30 cellular contexts compared by ENCODE assay signal in the genomic region with DNA sequence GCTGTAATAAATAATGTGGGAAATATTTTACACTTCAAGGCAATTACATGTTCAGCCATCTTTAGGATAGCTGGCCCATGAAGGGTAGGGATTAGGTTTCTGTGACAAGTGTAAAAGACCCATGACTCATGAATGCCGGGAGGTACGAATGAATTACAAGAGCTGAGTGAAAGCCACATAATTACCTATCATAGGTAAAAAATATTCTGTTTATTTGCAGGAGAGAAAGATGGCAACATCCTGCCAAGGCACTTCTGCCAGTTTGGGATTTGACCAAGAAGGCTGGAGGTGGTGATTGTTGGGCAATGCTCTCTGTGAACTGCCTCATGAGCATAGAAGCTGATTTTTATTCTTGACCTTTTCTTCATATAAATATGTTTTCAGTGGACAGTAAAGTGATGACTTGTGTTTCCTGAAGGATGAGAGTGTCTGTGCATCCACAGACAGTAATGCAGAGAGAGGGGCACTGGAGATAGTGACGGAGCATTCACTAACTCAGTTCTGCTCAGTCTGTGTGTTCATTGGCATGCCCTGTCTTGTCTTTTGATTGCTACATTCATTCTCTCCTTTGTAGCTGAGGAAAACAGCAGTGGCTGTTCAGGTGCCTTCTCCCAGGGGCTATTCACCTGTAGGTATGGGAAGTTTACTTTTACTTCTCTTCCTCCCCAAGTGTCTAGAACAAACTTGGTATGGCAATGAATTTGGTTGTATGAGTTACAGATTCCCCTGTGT.
A peak's percentile ranks its signal among the peaks of the same experiment; 100 is the strongest.
DNase-seq lines count a peak whose midpoint lies in the region; ATAC-seq and TF ChIP-seq lines count a peak whose summit lies in the region.
"Had no signal": no experiment of that assay in that cellular context is flagged by ENCODE, and none has a peak within 500 bp of the region (broad histone marks: within the 10 kb centered on the region; RNA-seq: fewer than 3 reads in every experiment).

No MANE protein-coding gene starts in this region.

- DNase-seq in Daoy (ENCODE audit: low read depth) (peak; percentile 7), NCI-H1105 treated with DMSO at 0.1 percent for 48 hours (lab: John Stamatoyannopoulos, UW) (peak; percentile 53), RWPE2 (ENCODE audit: low spot score) (no peak), left kidney (ENCODE audit: low read depth, low spot score) (peak; percentile 5)
- DNase-seq in activated T-cell treated with anti-CD3 and anti-CD28 coated beads, Interleukin-2, amount 50 U/mL, for 72 hours: no peak
- DNase-seq in stimulated activated naive CD4-positive, alpha-beta T cell (lab: John Stamatoyannopoulos, UW): no peak
- DNase-seq in activated CD8-positive, alpha-beta memory T cell treated with anti-CD3 and anti-CD28 coated beads, Interleukin-2, amount 50 U/mL, for 4 hours: no peak
- DNase-seq in effector CD8-positive, alpha-beta T cell (lab: John Stamatoyannopoulos, UW): no peak
- DNase-seq: activated CD4-positive, alpha-beta T cell treated with anti-CD3 and anti-CD28 coated beads, Interleukin-2, amount 10 ng/mL, durations not matched to agents 24 days and 14 days; activated T-cell treated with anti-CD3 and anti-CD28 coated beads, Interleukin-2, amount 50 U/mL, for 4 hours; adrenal gland; body of pancreas; CD8-positive, alpha-beta memory T cell; DMS79 treated with DMSO at 0.1 percent for 48 hours; head of caudate nucleus; mucosa of descending colon; MV-4-11; NCI-H2029; NCI-H510A treated with DMSO at 0.1 percent for 48 hours; Peyer's patch; retina; stimulated activated CD4-positive, alpha-beta T cell treated with anti-CD3 and anti-CD28 coated beads, Interleukin-1b, Interleukin-23, amount 100 ng/mL, for 48 hours; T1000; upper lobe of left lung; WERI-Rb-1 had no signal

- no peak overlapping the region for H3K27ac Mint-ChIP-seq in activated T-cell treated with anti-CD3 and anti-CD28 coated beads, Interleukin-2, amount 50 U/mL, for 72 hours
- H3K27ac Mint-ChIP-seq: activated CD4-positive, alpha-beta T cell treated with anti-CD3 and anti-CD28 coated beads, Interleukin-2, amount 10 ng/mL, durations not matched to agents 24 days and 14 days; B cell; CD8-positive, alpha-beta memory T cell; natural killer cell treated with Interleukin-12 subunit alpha and Interleukin-12 subunit beta and Interleukin-15 and Interleukin-18, amount 100 ng/mL, for 72 hours had no signal

- H3K4me1 Mint-ChIP-seq in activated T-cell treated with anti-CD3 and anti-CD28 coated beads, Interleukin-2, amount 50 U/mL, for 72 hours (ENCODE audit: low read depth): no peaks in the 10 kb centered on the region
- H3K4me1 Mint-ChIP-seq: activated CD4-positive, alpha-beta T cell treated with anti-CD3 and anti-CD28 coated beads, Interleukin-2, amount 10 ng/mL, durations not matched to agents 24 days and 14 days; B cell; CD8-positive, alpha-beta memory T cell had no signal

- H3K36me3 ChIP-seq in RWPE2 (ENCODE audit: low read depth): no peaks in the 10 kb centered on the region
- H3K36me3 ChIP-seq: adrenal gland, Peyer's patch, upper lobe of left lung, WERI-Rb-1 had no signal

- peak; percentile 41; the same call in 1 of the 3 replicates for ATAC-seq in RWPE2 (ENCODE audit: low read depth)
- ATAC-seq in activated T-cell treated with anti-CD3 and anti-CD28 coated beads, Interleukin-2, amount 50 U/mL, for 72 hours (replicated peaks in 1 of 2): no peak
- ATAC-seq: activated T-cell treated with anti-CD3 and anti-CD28 coated beads, Interleukin-2, amount 50 U/mL, for 4 hours; body of pancreas; mucosa of descending colon; natural killer cell treated with Interleukin-12 subunit alpha and Interleukin-12 subunit beta and Interleukin-15 and Interleukin-18, amount 100 ng/mL, for 72 hours had no signal

- H3K27me3 ChIP-seq in RWPE2 (ENCODE audit: insufficient read depth, poor library complexity, severe bottlenecking): no peaks in the 10 kb centered on the region
- H3K27me3 ChIP-seq: adrenal gland, body of pancreas, Peyer's patch, upper lobe of left lung had no signal

- H3K36me3 Mint-ChIP-seq in activated T-cell treated with anti-CD3 and anti-CD28 coated beads, Interleukin-2, amount 50 U/mL, for 72 hours (ENCODE audit: insufficient read depth in 2 of 2): no peaks in the 10 kb centered on the region
- H3K36me3 Mint-ChIP-seq: CD8-positive, alpha-beta memory T cell; natural killer cell treated with Interleukin-12 subunit alpha and Interleukin-12 subunit beta and Interleukin-15 and Interleukin-18, amount 100 ng/mL, for 72 hours had no signal

- no peak overlapping the region for H3K27ac ChIP-seq in RWPE2 (ENCODE audit: poor library complexity, severe bottlenecking)
- H3K27ac ChIP-seq: adrenal gland, body of pancreas, HL-60, Peyer's patch, upper lobe of left lung, WERI-Rb-1 had no signal

- peaks cover 1 to 3% of the 10 kb centered on the region in 2 donors for H3K9me3 Mint-ChIP-seq in activated T-cell treated with anti-CD3 and anti-CD28 coated beads, Interleukin-2, amount 50 U/mL, for 72 hours
- H3K9me3 Mint-ChIP-seq: activated CD4-positive, alpha-beta T cell treated with anti-CD3 and anti-CD28 coated beads, Interleukin-2, amount 10 ng/mL, durations not matched to agents 24 days and 14 days had no signal

- H3K27me3 Mint-ChIP-seq in activated T-cell treated with anti-CD3 and anti-CD28 coated beads, Interleukin-2, amount 50 U/mL, for 72 hours (ENCODE audit: low read depth): no peaks in the 10 kb centered on the region
- H3K27me3 Mint-ChIP-seq: activated CD4-positive, alpha-beta T cell treated with anti-CD3 and anti-CD28 coated beads, Interleukin-2, amount 10 ng/mL, durations not matched to agents 24 days and 14 days; B cell; CD8-positive, alpha-beta memory T cell; natural killer cell treated with Interleukin-12 subunit alpha and Interleukin-12 subunit beta and Interleukin-15 and Interleukin-18, amount 100 ng/mL, for 72 hours had no signal

- H3K4me3 Mint-ChIP-seq in activated T-cell treated with anti-CD3 and anti-CD28 coated beads, Interleukin-2, amount 50 U/mL, for 72 hours: no peak overlapping the region
- H3K4me3 Mint-ChIP-seq: activated CD4-positive, alpha-beta T cell treated with anti-CD3 and anti-CD28 coated beads, Interleukin-2, amount 10 ng/mL, durations not matched to agents 24 days and 14 days; activated T-cell treated with anti-CD3 and anti-CD28 coated beads, Interleukin-2, amount 50 U/mL, for 4 hours; B cell; CD8-positive, alpha-beta memory T cell; natural killer cell treated with Interleukin-12 subunit alpha and Interleukin-12 subunit beta and Interleukin-15 and Interleukin-18, amount 100 ng/mL, for 72 hours had no signal

- no peaks in the 10 kb centered on the region for H3K9me3 ChIP-seq in RWPE2 (ENCODE audit: severe bottlenecking)
- H3K9me3 ChIP-seq: adrenal gland, body of pancreas, mucosa of descending colon, Peyer's patch, upper lobe of left lung had no signal

- H3K4me3 ChIP-seq in RWPE2 (ENCODE audit: severe bottlenecking): no peak overlapping the region
- H3K4me3 ChIP-seq: adrenal gland, body of pancreas, lung, mucosa of descending colon, Peyer's patch, skin epidermis, upper lobe of left lung had no signal

- H3K4me1 ChIP-seq in RWPE2 (ENCODE audit: insufficient read depth, poor library complexity, severe bottlenecking): no peaks in the 10 kb centered on the region
- H3K4me1 ChIP-seq: adrenal gland, body of pancreas, Peyer's patch, upper lobe of left lung had no signal

- TF ChIP-seq CTCF in RWPE2 (IDR thresholded peaks at IDR 0.05; ENCODE audit: poor library complexity, severe bottlenecking): no peak

Comparison
In these comparisons a context has a peak if more than half of its experiments do, and no peak if none do; other contexts are left out.
1. DNase-seq: peak in Daoy (single experiment), NCI-H1105 treated with DMSO at 0.1 percent for 48 hours (single experiment) and left kidney (single experiment); none in RWPE2 (single experiment), activated T-cell treated with anti-CD3 and anti-CD28 coated beads, Interleukin-2, amount 50 U/mL, for 72 hours (0 of 2), stimulated activated naive CD4-positive, alpha-beta T cell (0 of 6), activated CD8-positive, alpha-beta memory T cell treated with anti-CD3 and anti-CD28 coated beads, Interleukin-2, amount 50 U/mL, for 4 hours (single experiment) and effector CD8-positive, alpha-beta T cell (single experiment).